ENCODE assay signal across 8 cellular contexts in genomic region chr16:89171216-89172170, GRCh38. TPM values are rescaled to one million over a fixed set of nuclear protein-coding genes. Genes with fewer than 3 reads are reported as not detected.
DNase-seq lines count a peak whose midpoint lies in the region; ATAC-seq and TF ChIP-seq lines count a peak whose summit lies in the region.

A gene with protein sequence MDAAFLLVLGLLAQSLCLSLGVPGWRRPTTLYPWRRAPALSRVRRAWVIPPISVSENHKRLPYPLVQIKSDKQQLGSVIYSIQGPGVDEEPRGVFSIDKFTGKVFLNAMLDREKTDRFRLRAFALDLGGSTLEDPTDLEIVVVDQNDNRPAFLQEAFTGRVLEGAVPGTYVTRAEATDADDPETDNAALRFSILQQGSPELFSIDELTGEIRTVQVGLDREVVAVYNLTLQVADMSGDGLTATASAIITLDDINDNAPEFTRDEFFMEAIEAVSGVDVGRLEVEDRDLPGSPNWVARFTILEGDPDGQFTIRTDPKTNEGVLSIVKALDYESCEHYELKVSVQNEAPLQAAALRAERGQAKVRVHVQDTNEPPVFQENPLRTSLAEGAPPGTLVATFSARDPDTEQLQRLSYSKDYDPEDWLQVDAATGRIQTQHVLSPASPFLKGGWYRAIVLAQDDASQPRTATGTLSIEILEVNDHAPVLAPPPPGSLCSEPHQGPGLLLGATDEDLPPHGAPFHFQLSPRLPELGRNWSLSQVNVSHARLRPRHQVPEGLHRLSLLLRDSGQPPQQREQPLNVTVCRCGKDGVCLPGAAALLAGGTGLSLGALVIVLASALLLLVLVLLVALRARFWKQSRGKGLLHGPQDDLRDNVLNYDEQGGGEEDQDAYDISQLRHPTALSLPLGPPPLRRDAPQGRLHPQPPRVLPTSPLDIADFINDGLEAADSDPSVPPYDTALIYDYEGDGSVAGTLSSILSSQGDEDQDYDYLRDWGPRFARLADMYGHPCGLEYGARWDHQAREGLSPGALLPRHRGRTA (plus strand): TSS chr16:89171748. CDS start chr16:89171832, 84 bp downstream.

- intact Hi-C loops in activated CD4-positive, alpha-beta memory T cell treated with anti-CD3 and anti-CD28 coated beads for 36 hours (cut with micrococcal nuclease), result loop anchor here (1.0 to 2.0 kb wide), 3 partner anchors 21 to 315 kb away; partner anchors contain the start of genes GALNS and TRAPPC2L

- H3K4me1 Mint-ChIP-seq in activated CD4-positive, alpha-beta memory T cell treated with anti-CD3 and anti-CD28 coated beads for 36 hours (ENCODE audit: low read depth), result peaks cover 7% of the 10 kb centered on the region

- peak; percentile 84 for ATAC-seq in GM19397 (IDR thresholded peaks at IDR 0.05; ENCODE audit: unreplicated experiment)
- peak; percentile 50 for ATAC-seq in HG03558 (IDR thresholded peaks at IDR 0.05; ENCODE audit: extremely low read depth, unreplicated experiment)
- ATAC-seq in lung (ENCODE audit: insufficient read depth, low FRiP score), result peak; percentile 91

- H3K9me3 Mint-ChIP-seq in activated CD4-positive, alpha-beta memory T cell treated with anti-CD3 and anti-CD28 coated beads for 36 hours, result no peaks in the 10 kb centered on the region

- no peaks in the 10 kb centered on the region for H3K36me3 ChIP-seq in duodenal mucosa (ENCODE audit: control insufficient read depth in 1 of 2, insufficient read depth in 2 of 2, low read length in 2 of 2)
- H3K36me3 ChIP-seq in lung (ENCODE audit: control insufficient read depth in 2 of 2, insufficient read depth in 2 of 2, low read length in 2 of 2), result no peaks in the 10 kb centered on the region

- POLR2A ChIA-PET in activated CD4-positive, alpha-beta memory T cell treated with anti-CD3 and anti-CD28 coated beads for 36 hours (lab: Charles Lee), result interaction anchor here (1.0 to 1.2 kb wide), 2 partner anchors 77 to 390 kb away, joined by 3 to 4 read pairs; partner anchors contain the start of gene ACSF3

- peaks cover 4% of the 10 kb centered on the region for H3K27me3 Mint-ChIP-seq in activated CD4-positive, alpha-beta memory T cell treated with anti-CD3 and anti-CD28 coated beads for 36 hours

- peaks cover 13 to 18% of the 10 kb centered on the region in 2 donors for H3K4me1 ChIP-seq in duodenal mucosa (ENCODE audit: control insufficient read depth in 1 of 2, insufficient read depth in 2 of 2, low read length in 2 of 2)
- H3K4me1 ChIP-seq in lung (ENCODE audit: control insufficient read depth in 2 of 2, insufficient read depth in 2 of 2, low read length in 2 of 2), result peaks cover 0 to 16% of the 10 kb centered on the region in 2 donors

- H3K9me3 ChIP-seq in duodenal mucosa (ENCODE audit: control insufficient read depth in 1 of 2, low read length in 2 of 2) (no peaks in the 10 kb centered on the region), lung (ENCODE audit: control insufficient read depth in 2 of 2, insufficient read depth in 1 of 2, low read length in 1 of 2) (no peaks in the 10 kb centered on the region)

- H3K36me3 Mint-ChIP-seq in activated CD4-positive, alpha-beta memory T cell treated with anti-CD3 and anti-CD28 coated beads for 36 hours, result no peaks in the 10 kb centered on the region

- H3K27ac Mint-ChIP-seq in activated CD4-positive, alpha-beta memory T cell treated with anti-CD3 and anti-CD28 coated beads for 36 hours, result no peak within 1 kb of the TSS

- peak within 1 kb of the TSS in 1 of 2 donors; percentile 38 for H3K9ac ChIP-seq in duodenal mucosa (ENCODE audit: low read depth in 1 of 2, low read length in 2 of 2)

- H3K27me3 ChIP-seq in duodenal mucosa (ENCODE audit: control insufficient read depth in 1 of 2, insufficient read depth in 2 of 2, low read length in 2 of 2) (peaks cover 27 to 40% of the 10 kb centered on the region in 2 donors), lung (ENCODE audit: control insufficient read depth, insufficient read depth) (no peaks in the 10 kb centered on the region)

- CTCF ChIA-PET in activated CD4-positive, alpha-beta memory T cell treated with anti-CD3 and anti-CD28 coated beads for 36 hours (lab: Charles Lee), result interaction anchor here (0.8 to 1.2 kb wide), 5 partner anchors 45 to 434 kb away, joined by 3 to 4 read pairs (median 3); partner anchors contain the start of genes APRT and SPG7

- H3K27ac ChIP-seq in duodenal mucosa (ENCODE audit: low read depth, low read length), result no peak within 1 kb of the TSS
- H3K27ac ChIP-seq in lung (ENCODE audit: low read depth in 1 of 2, low read length in 1 of 2), result no peak within 1 kb of the TSS

- H3K4me3 ChIP-seq in duodenal mucosa (ENCODE audit: low read depth in 1 of 2, low read length in 2 of 2), result peak within 1 kb of the TSS; percentile 45 to 59
- no peak within 1 kb of the TSS for H3K4me3 ChIP-seq in lung

- DNase-seq in Ammon's horn (ENCODE audit: low spot score) (peak; percentile 91), NCI-H69 (lab: John Stamatoyannopoulos, UW) (peak; percentile 92), lung (ENCODE audit: low spot score) (peak; percentile 95)
- peak; percentile 98 for DNase-seq in activated CD4-positive, alpha-beta memory T cell treated with anti-CD3 and anti-CD28 coated beads for 36 hours
- DNase-seq in stimulated activated CD4-positive, alpha-beta T cell treated with anti-CD3 and anti-CD28 coated beads, Interleukin-4, amount 100 ng/mL, for 48 hours (ENCODE audit: low read depth in 2 of 2), result peak; percentile 94 to 96

- 6% methylated on average over 62 to 74 of the region's 74 CpGs for WGBS in lung, 2 donors

- H3K4me3 Mint-ChIP-seq in activated CD4-positive, alpha-beta memory T cell treated with anti-CD3 and anti-CD28 coated beads for 36 hours, result peak within 1 kb of the TSS; percentile 57

- TF ChIP-seq CTCF in lung (IDR thresholded peaks at IDR 0.05; ENCODE audit: control extremely low read depth, extremely low read depth), result no peak

RNA-seq across cellular contexts. Expression of the gene that starts here (rescaled TPM):
- not detected for total RNA-seq in activated CD4-positive, alpha-beta memory T cell treated with anti-CD3 and anti-CD28 coated beads for 36 hours
- 1 to 10 TPM in 1 of 2 donors, under 1 TPM in 1; 0.09 to 1.9 TPM for total RNA-seq in lung
- polyA plus RNA-seq in lung, result 1 to 10 TPM in 1 of 2 donors, under 1 TPM in 1; 0.77 to 2.1 TPM

Comparison
In these comparisons a context has a peak if more than half of its experiments do, and no peak if none do; other contexts are left out.
1. Peak in DNase-seq in activated CD4-positive, alpha-beta memory T cell treated with anti-CD3 and anti-CD28 coated beads for 36 hours; RNA of the gene not detected or under 1 TPM.